8 cellular contexts compared by ENCODE assay signal in the genomic region with DNA sequence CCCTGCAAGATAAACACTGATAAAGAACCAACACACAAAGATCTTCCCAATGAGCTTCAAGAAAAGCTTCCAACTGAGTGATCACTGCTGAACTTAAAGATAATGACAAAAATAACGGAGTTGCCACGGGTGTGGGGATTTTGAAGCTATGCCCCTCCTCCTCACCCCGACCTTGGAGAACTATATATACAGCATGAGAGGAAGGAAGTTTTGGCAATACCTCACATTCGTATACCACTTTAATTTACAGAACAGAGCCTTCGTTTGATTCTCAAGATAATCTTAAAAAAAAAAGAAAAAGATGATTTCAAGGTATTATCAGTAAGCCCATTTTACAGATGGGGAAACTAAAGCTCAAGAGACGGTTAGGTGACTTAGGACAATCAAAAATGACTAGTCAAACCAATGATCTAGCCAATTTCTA. TPM values are rescaled to one million over a fixed set of nuclear protein-coding genes. Genes with fewer than 3 reads are reported as not detected.
DNase-seq lines count a peak whose midpoint lies in the region; ATAC-seq and TF ChIP-seq lines count a peak whose summit lies in the region.

No MANE protein-coding gene starts in this region.

- H3K36me3 ChIP-seq in liver (ENCODE audit: control insufficient read depth in 4 of 4, insufficient read depth in 3 of 4, low read depth in 1 of 4, low read length in 3 of 4) (peaks cover 0 to 6% (median 1%) of the 10 kb centered on the region in 4 donors), upper lobe of right lung (peaks cover 9% of the 10 kb centered on the region)

- H3K4me3 ChIP-seq in AG09309 (ENCODE audit: control insufficient read depth, low read depth, low read length) (peak overlapping the region; percentile 60), HL-60 (replicated peaks; ENCODE audit: insufficient read depth, low read length) (peak overlapping the region; percentile 60), liver (ENCODE audit: low read depth in 1 of 3, low read length in 3 of 3) (peak overlapping the region; percentile 86 to 100 (median 92)), upper lobe of right lung (peak overlapping the region; percentile 82)

- H3K27me3 ChIP-seq in HL-60 (ENCODE audit: insufficient read depth, poor library complexity, severe bottlenecking) (no peaks in the 10 kb centered on the region), liver (ENCODE audit: control insufficient read depth in 4 of 4, insufficient read depth in 4 of 4, low read length in 3 of 4) (no peaks in the 10 kb centered on the region), upper lobe of right lung (no peaks in the 10 kb centered on the region)

- DNase-seq in AG09309 (ENCODE audit: low read depth) (no peak), HL-60 (ENCODE audit: low read depth in 1 of 2, low spot score in 1 of 2) (peak in 1 of 2 experiments; percentile 22), upper lobe of right lung (no peak), NCI-H446 (lab: John Stamatoyannopoulos, UW) (no peak), AG20443 (ENCODE audit: low spot score) (no peak)
- no peak for DNase-seq in activated CD4-positive, CD25-positive, alpha-beta regulatory T cell (lab: John Stamatoyannopoulos, UW)

- peak overlapping the region; percentile 94 for H3K27ac ChIP-seq in HL-60 (replicated peaks)
- H3K27ac ChIP-seq in angular gyrus (ENCODE audit: low read depth, low read length) = peak overlapping the region; percentile 93
- peak overlapping the region; percentile 92 to 98 for H3K27ac ChIP-seq in liver (ENCODE audit: low read depth in 1 of 2, low read length in 2 of 2)
- H3K27ac ChIP-seq in upper lobe of right lung = peak overlapping the region; percentile 98

- ATAC-seq in upper lobe of right lung = no peak

- intact Hi-C loops in upper lobe of right lung (cut with DNase I) = no loop called here

- TF ChIP-seq CTCF in AG09309 (IDR thresholded peaks at IDR 0.05; ENCODE audit: control insufficient read depth, insufficient read depth, low read depth, low read length, missing control alignments) (no peak), HL-60 (IDR thresholded peaks at IDR 0.05; ENCODE audit: insufficient read depth, low read length) (no peak), liver (IDR thresholded peaks at IDR 0.05; ENCODE audit: low read depth, low read length, missing input control) (no peak), upper lobe of right lung (IDR thresholded peaks at IDR 0.05) (no peak)

- H3K4me1 ChIP-seq in liver (ENCODE audit: control insufficient read depth in 4 of 4, insufficient read depth in 4 of 4, low read length in 3 of 4) (peaks cover 2 to 29% (median 15%) of the 10 kb centered on the region in 4 donors), upper lobe of right lung (peaks cover 31% of the 10 kb centered on the region)

- no peak for TF ChIP-seq RAD21 in liver (IDR thresholded peaks at IDR 0.05)

- H3K9me3 ChIP-seq in liver (ENCODE audit: control insufficient read depth in 4 of 4, low read length in 3 of 4) (no peaks in the 10 kb centered on the region), upper lobe of right lung (no peaks in the 10 kb centered on the region)

- peak overlapping the region; percentile 70 to 99 for H3K9ac ChIP-seq in liver (ENCODE audit: low read depth in 1 of 2, low read length in 2 of 2)

- 4% methylated on average over 6 of the region's 6 CpGs for WGBS in liver

TF ChIP-seq in liver, 16 proteins besides CTCF, POLR2A, EP300 and RAD21:
- TF ChIP-seq YY1 (IDR thresholded peaks at IDR 0.05) = no peak
- no peak for TF ChIP-seq HNF4A (conservative IDR thresholded peaks at IDR 0.05)
- no peak for TF ChIP-seq GABPA (IDR thresholded peaks at IDR 0.05 in 1 of 2, conservative IDR thresholded peaks at IDR 0.05 in 1 of 2)
- TF ChIP-seq FOXA2 (IDR thresholded peaks at IDR 0.05) = no peak
- no peak for TF ChIP-seq RXRA (IDR thresholded peaks at IDR 0.05)
- no peak for TF ChIP-seq JUND (IDR thresholded peaks at IDR 0.05)
- TF ChIP-seq FOXA1 (IDR thresholded peaks at IDR 0.05) = no peak
- TF ChIP-seq, protein P1, sequence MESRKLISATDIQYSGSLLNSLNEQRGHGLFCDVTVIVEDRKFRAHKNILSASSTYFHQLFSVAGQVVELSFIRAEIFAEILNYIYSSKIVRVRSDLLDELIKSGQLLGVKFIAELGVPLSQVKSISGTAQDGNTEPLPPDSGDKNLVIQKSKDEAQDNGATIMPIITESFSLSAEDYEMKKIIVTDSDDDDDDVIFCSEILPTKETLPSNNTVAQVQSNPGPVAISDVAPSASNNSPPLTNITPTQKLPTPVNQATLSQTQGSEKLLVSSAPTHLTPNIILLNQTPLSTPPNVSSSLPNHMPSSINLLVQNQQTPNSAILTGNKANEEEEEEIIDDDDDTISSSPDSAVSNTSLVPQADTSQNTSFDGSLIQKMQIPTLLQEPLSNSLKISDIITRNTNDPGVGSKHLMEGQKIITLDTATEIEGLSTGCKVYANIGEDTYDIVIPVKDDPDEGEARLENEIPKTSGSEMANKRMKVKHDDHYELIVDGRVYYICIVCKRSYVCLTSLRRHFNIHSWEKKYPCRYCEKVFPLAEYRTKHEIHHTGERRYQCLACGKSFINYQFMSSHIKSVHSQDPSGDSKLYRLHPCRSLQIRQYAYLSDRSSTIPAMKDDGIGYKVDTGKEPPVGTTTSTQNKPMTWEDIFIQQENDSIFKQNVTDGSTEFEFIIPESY (IDR thresholded peaks at IDR 0.05) = no peak
- TF ChIP-seq TAF1 (conservative IDR thresholded peaks at IDR 0.05) = no peak
- TF ChIP-seq EGR1 (IDR thresholded peaks at IDR 0.05; ENCODE audit: low read depth in 2 of 2) = no peak
- TF ChIP-seq, protein P2, sequence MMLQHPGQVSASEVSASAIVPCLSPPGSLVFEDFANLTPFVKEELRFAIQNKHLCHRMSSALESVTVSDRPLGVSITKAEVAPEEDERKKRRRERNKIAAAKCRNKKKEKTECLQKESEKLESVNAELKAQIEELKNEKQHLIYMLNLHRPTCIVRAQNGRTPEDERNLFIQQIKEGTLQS (IDR thresholded peaks at IDR 0.05) = no peak
- TF ChIP-seq HNF4G (IDR thresholded peaks at IDR 0.05) = no peak
- TF ChIP-seq, protein P3, sequence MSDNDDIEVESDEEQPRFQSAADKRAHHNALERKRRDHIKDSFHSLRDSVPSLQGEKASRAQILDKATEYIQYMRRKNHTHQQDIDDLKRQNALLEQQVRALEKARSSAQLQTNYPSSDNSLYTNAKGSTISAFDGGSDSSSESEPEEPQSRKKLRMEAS (IDR thresholded peaks at IDR 0.05) = no peak
- no peak for TF ChIP-seq NR2F2 (IDR thresholded peaks at IDR 0.05)
- TF ChIP-seq, protein P4, sequence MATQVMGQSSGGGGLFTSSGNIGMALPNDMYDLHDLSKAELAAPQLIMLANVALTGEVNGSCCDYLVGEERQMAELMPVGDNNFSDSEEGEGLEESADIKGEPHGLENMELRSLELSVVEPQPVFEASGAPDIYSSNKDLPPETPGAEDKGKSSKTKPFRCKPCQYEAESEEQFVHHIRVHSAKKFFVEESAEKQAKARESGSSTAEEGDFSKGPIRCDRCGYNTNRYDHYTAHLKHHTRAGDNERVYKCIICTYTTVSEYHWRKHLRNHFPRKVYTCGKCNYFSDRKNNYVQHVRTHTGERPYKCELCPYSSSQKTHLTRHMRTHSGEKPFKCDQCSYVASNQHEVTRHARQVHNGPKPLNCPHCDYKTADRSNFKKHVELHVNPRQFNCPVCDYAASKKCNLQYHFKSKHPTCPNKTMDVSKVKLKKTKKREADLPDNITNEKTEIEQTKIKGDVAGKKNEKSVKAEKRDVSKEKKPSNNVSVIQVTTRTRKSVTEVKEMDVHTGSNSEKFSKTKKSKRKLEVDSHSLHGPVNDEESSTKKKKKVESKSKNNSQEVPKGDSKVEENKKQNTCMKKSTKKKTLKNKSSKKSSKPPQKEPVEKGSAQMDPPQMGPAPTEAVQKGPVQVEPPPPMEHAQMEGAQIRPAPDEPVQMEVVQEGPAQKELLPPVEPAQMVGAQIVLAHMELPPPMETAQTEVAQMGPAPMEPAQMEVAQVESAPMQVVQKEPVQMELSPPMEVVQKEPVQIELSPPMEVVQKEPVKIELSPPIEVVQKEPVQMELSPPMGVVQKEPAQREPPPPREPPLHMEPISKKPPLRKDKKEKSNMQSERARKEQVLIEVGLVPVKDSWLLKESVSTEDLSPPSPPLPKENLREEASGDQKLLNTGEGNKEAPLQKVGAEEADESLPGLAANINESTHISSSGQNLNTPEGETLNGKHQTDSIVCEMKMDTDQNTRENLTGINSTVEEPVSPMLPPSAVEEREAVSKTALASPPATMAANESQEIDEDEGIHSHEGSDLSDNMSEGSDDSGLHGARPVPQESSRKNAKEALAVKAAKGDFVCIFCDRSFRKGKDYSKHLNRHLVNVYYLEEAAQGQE (IDR thresholded peaks at IDR 0.05) = no peak
- TF ChIP-seq SP1 (IDR thresholded peaks at IDR 0.05) = no peak

RNA-seq across cellular contexts. Expression of a gene that starts 0.7 kb away (rescaled TPM):
- 10 to 100 TPM; 35.2 to 46.0 TPM for total RNA-seq in liver
- 10 to 100 TPM; 13.4 to 24.3 TPM for polyA plus RNA-seq in liver
- 78.1 TPM for total RNA-seq in upper lobe of right lung

RNA-seq across cellular contexts. Expression of a gene that starts 50.3 kb away (rescaled TPM):
- total RNA-seq in liver (100 to 1,000 TPM; 167 to 297 TPM), upper lobe of right lung (303 TPM)
- 100 to 1,000 TPM; 206 to 349 TPM for polyA plus RNA-seq in liver

RNA-seq across cellular contexts. Expression of a gene that starts 56.7 kb away (rescaled TPM):
- total RNA-seq in liver (1 to 10 TPM in 1 of 2 donors, under 1 TPM in 1; 0.56 to 5.9 TPM), upper lobe of right lung (4.5 TPM)
- polyA plus RNA-seq in liver = 1 to 10 TPM; 3.4 to 3.6 TPM
